ENCODE assay signal across 8 cellular contexts in genomic region chr1:59814180-59814900, GRCh38. TPM values are rescaled to one million over a fixed set of nuclear protein-coding genes. Genes with fewer than 3 reads are reported as not detected.
DNase-seq lines count a peak whose midpoint lies in the region; ATAC-seq and TF ChIP-seq lines count a peak whose summit lies in the region.

No MANE protein-coding gene starts in this region.

- H3K27me3 Mint-ChIP-seq in glutamatergic neuron (ENCODE audit: unreplicated experiment), result no peaks in the 10 kb centered on the region

- H3K9me3 Mint-ChIP-seq in glutamatergic neuron (ENCODE audit: unreplicated experiment), result peaks cover 3% of the 10 kb centered on the region

- H3K4me3 ChIP-seq in Panc1 (ENCODE audit: low read depth in 2 of 2, low read length in 2 of 2), result peak overlapping the region; percentile 30 to 43
- peak overlapping the region; percentile 32 for H3K4me3 ChIP-seq in ovary
- H3K4me3 ChIP-seq in thymus (ENCODE audit: low read length), result peak overlapping the region; percentile 51

- in situ Hi-C loops in Panc1 (cut with HindIII; ENCODE audit: low pct_unique_long_range_greater_than_20kb, low sequenced_read_pairs), result no loop called here

- 9 to 13% (median 11%) methylated on average over 36 to 50 of the region's 50 CpGs for WGBS in ovary, 3 donors
- WGBS in thymus, result 10% methylated on average over 50 of the region's 50 CpGs

- H3K4me1 ChIP-seq in Panc1 (ENCODE audit: control insufficient read depth, insufficient read depth, low read length) (peaks cover 6% of the 10 kb centered on the region; the same call in 1 of the 2 replicates), ovary (ENCODE audit: insufficient read depth) (peaks cover 5% of the 10 kb centered on the region), thymus (ENCODE audit: control insufficient read depth, insufficient read depth, low read length) (peaks cover 3% of the 10 kb centered on the region)

- DNase-seq in Panc1 (ENCODE audit: low read depth, low spot score), result no peak
- DNase-seq in activated effector memory CD4-positive, alpha-beta T cell treated with anti-CD3 and anti-CD28 coated beads, Interleukin-2, amount 50 U/mL, for 16 hours, result peak; percentile 92
- DNase-seq in glutamatergic neuron, result peak; percentile 70
- DNase-seq in ovary, result peak; percentile 23 to 65 (median 41)

- POLR2A ChIA-PET in Panc1 (lab: Charles Lee), result interaction anchor here (0.5 kb wide), 1 partner anchor 92 kb away, joined by 3 read pairs; no protein-coding TSS in a partner anchor

- intact Hi-C loops in Panc1 (cut with micrococcal nuclease; ENCODE audit: unreplicated experiment), result no loop called here
- intact Hi-C loops in ovary (cut with DNase I), result no loop called here

- H3K36me3 Mint-ChIP-seq in glutamatergic neuron (ENCODE audit: unreplicated experiment), result no peaks in the 10 kb centered on the region

- ATAC-seq in GM19438 (IDR thresholded peaks at IDR 0.05; ENCODE audit: low read depth, unreplicated experiment) (peak; percentile 96), HG03571 (IDR thresholded peaks at IDR 0.05; ENCODE audit: unreplicated experiment) (peak; percentile 94), Panc1 (peak; percentile 89)

- no peaks in the 10 kb centered on the region for H3K4me1 Mint-ChIP-seq in glutamatergic neuron (ENCODE audit: low read depth, unreplicated experiment)

- H3K9me3 ChIP-seq in Panc1 (ENCODE audit: control insufficient read depth, insufficient read depth, low read depth, low read length) (no peaks in the 10 kb centered on the region), ovary (no peaks in the 10 kb centered on the region), thymus (ENCODE audit: control insufficient read depth) (no peaks in the 10 kb centered on the region)

- peak overlapping the region; percentile 95 for H3K27ac ChIP-seq in C4-2B
- no peak overlapping the region for H3K27ac ChIP-seq in Panc1 (ENCODE audit: low read length)
- no peak overlapping the region for H3K27ac ChIP-seq in ovary
- no peak overlapping the region for H3K27ac ChIP-seq in thymus (ENCODE audit: low read depth)

- no peak for TF ChIP-seq EP300 in ovary (IDR thresholded peaks at IDR 0.05)

- TF ChIP-seq POLR2A in ovary (IDR thresholded peaks at IDR 0.05), result no peak

- H3K4me3 Mint-ChIP-seq in glutamatergic neuron (ENCODE audit: unreplicated experiment), result peak overlapping the region; percentile 84

- TF ChIP-seq CTCF in C4-2B (conservative IDR thresholded peaks at IDR 0.05) (no peak; the same call in 1 of the 2 replicates), Panc1 (IDR thresholded peaks at IDR 0.05) (no peak), glutamatergic neuron (IDR thresholded peaks at IDR 0.05; ENCODE audit: partially characterized antibody, unreplicated experiment) (no peak), ovary (IDR thresholded peaks at IDR 0.05) (no peak)

- H3K36me3 ChIP-seq in Panc1 (ENCODE audit: control insufficient read depth, insufficient read depth, low read length) (no peaks in the 10 kb centered on the region; the same call in 1 of the 2 replicates), ovary (no peaks in the 10 kb centered on the region), thymus (ENCODE audit: control insufficient read depth, insufficient read depth) (no peaks in the 10 kb centered on the region)

- BruUV-seq in Panc1 (replicated peaks; lab: Mats Ljungman, UMichigan), result no TSS peak

- CTCF ChIA-PET in Panc1 (lab: Charles Lee), result no interaction called here

- no peak overlapping the region for H3K27ac Mint-ChIP-seq in glutamatergic neuron (ENCODE audit: unreplicated experiment)

- H3K27me3 ChIP-seq in Panc1 (ENCODE audit: control insufficient read depth, insufficient read depth, low read length) (peaks cover 34% of the 10 kb centered on the region), ovary (no peaks in the 10 kb centered on the region), thymus (ENCODE audit: control insufficient read depth, insufficient read depth) (peaks cover 5% of the 10 kb centered on the region)

RNA-seq across cellular contexts. Expression of gene HOOK1, which starts 0.4 kb away (rescaled TPM):
- total RNA-seq in Panc1 (2021; ENCODE audit: unreplicated experiment) (0.57 TPM), glutamatergic neuron (ENCODE audit: unreplicated experiment) (2.1 TPM), ovary (1 to 10 TPM in 6 of 7 donors, under 1 TPM in 1; 0.15 to 9.9 (median 2.5) TPM)
- 0.13 TPM for polyA plus RNA-seq in Panc1 (2012; ENCODE audit: insufficient read length)
- polyA plus RNA-seq in ovary (under 1 TPM; 0.21 to 0.35 TPM), thymus (4.0 TPM)
